1 cellular context compared by ENCODE assay signal in the genomic region with DNA sequence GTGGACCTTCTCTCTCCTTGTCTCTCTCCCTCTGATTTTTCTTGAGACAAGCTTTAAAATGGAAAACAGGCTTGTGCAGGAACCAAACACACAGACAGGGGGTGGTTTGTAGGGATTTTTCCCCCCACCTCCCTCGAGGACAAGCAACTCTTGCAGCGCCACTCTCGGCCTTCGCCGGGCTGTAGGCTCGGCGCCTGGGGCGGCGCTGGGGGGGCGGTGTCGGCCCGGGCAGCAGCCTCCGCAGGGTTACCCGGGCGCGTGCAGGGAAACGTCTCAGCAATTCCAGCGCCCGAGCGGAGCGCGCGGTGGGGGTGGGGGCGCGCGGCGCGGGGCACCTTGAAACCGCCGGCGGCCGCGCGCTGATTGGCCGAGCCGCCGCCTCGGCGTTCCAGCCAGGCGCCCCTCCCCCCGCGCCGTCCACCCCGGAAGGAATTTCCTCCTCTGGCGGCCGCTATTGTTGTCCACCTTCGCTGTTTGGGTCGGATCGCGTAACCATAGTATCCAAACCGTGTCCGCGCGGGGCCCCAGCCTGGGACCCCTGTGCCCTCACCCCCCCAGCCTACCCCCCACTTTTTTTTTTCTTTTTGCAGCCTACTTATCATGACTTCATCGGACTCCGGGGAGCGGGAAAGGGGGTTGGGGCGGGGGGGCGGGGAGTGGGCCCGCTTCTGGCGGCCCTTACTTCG.
TF ChIP-seq lines count a peak whose summit lies in the region.

No MANE protein-coding gene starts in this region.

TF ChIP-seq in HepG2, 621 proteins besides CTCF, POLR2A, EP300 and RAD21 (continued from another document and continues in another):
- TF ChIP-seq ARID5B (CRISPR knock-in tag; IDR thresholded peaks at IDR 0.05) (peak; percentile 64), TFAP4 (IDR thresholded peaks at IDR 0.05; ENCODE audit: borderline replicate concordance, low read depth) (no peak), MIER3 (CRISPR knock-in tag; IDR thresholded peaks at IDR 0.05; ENCODE audit: borderline replicate concordance) (no peak), NR2F2 (IDR thresholded peaks at IDR 0.05; ENCODE audit: borderline replicate concordance, low read depth) (no peak), RCOR2 (CRISPR knock-in tag; IDR thresholded peaks at IDR 0.05) (no peak), CBX5 (CRISPR knock-in tag; IDR thresholded peaks at IDR 0.05; ENCODE audit: borderline replicate concordance) (peak; percentile 62; the same call in 1 of the 2 replicates), ZNF256 (CRISPR knock-in tag; conservative IDR thresholded peaks at IDR 0.05) (no peak), ZNF782 (CRISPR knock-in tag; IDR thresholded peaks at IDR 0.05; ENCODE audit: borderline replicate concordance) (no peak; the same call in 1 of the 2 replicates), ELF4 (CRISPR knock-in tag; IDR thresholded peaks at IDR 0.05; ENCODE audit: borderline replicate concordance) (no peak), CEBPG (CRISPR knock-in tag; IDR thresholded peaks at IDR 0.05) (no peak), DBP (CRISPR knock-in tag; IDR thresholded peaks at IDR 0.05; ENCODE audit: not compliant biosample characterization) (no peak), CCDC6 (CRISPR knock-in tag; IDR thresholded peaks at IDR 0.05) (peak; percentile 85), HBP1 (CRISPR knock-in tag; IDR thresholded peaks at IDR 0.05; ENCODE audit: low read depth) (no peak), FIP1L1 (IDR thresholded peaks at IDR 0.05; ENCODE audit: borderline replicate concordance, insufficient read depth, low read depth, low read length) (no peak), KDM3A (CRISPR knock-in tag; IDR thresholded peaks at IDR 0.05; ENCODE audit: low read depth) (no peak), HMGXB4 (CRISPR knock-in tag; IDR thresholded peaks at IDR 0.05; ENCODE audit: borderline replicate concordance in 1 of 2, low read depth in 1 of 2) (peak in 1 of 2 experiments; percentile 43; a peak in 2 of 4 replicates), ZNF780A (CRISPR knock-in tag; IDR thresholded peaks at IDR 0.05) (no peak), ATF1 (CRISPR knock-in tag; IDR thresholded peaks at IDR 0.05) (no peak), ARNT (IDR thresholded peaks at IDR 0.05) (no peak), ZNF367 (CRISPR knock-in tag; IDR thresholded peaks at IDR 0.05; ENCODE audit: borderline replicate concordance) (no peak), ZNF292 (CRISPR knock-in tag; IDR thresholded peaks at IDR 0.05; ENCODE audit: borderline replicate concordance, low read depth) (no peak), XBP1 (CRISPR knock-in tag; IDR thresholded peaks at IDR 0.05) (no peak), ZBTB38 (CRISPR knock-in tag; IDR thresholded peaks at IDR 0.05) (no peak; the same call in 1 of the 2 replicates), GATAD1 (CRISPR knock-in tag; IDR thresholded peaks at IDR 0.05) (no peak; the same call in 1 of the 2 replicates), MAFF (IDR thresholded peaks at IDR 0.05; ENCODE audit: low read depth, low read length) (no peak), CHD2 (IDR thresholded peaks at IDR 0.05; ENCODE audit: low read depth, low read length) (peak; percentile 74), HHEX (CRISPR knock-in tag; IDR thresholded peaks at IDR 0.05) (no peak), ZNF20 (CRISPR knock-in tag; IDR thresholded peaks at IDR 0.05) (no peak), MAZ (IDR thresholded peaks at IDR 0.05; ENCODE audit: borderline replicate concordance, low read depth, low read length) (peak; percentile 82), MAZ (CRISPR knock-in tag; IDR thresholded peaks at IDR 0.05; ENCODE audit: low read depth) (peak; percentile 94), STAT5B (CRISPR knock-in tag; IDR thresholded peaks at IDR 0.05) (no peak), SMAD1 (CRISPR knock-in tag; IDR thresholded peaks at IDR 0.05; ENCODE audit: borderline replicate concordance, low read depth) (no peak), PAX8 (CRISPR knock-in tag; IDR thresholded peaks at IDR 0.05; ENCODE audit: borderline replicate concordance) (no peak), ZMAT5 (CRISPR knock-in tag; IDR thresholded peaks at IDR 0.05; ENCODE audit: borderline replicate concordance, low read depth) (no peak), GATAD2A (CRISPR knock-in tag; IDR thresholded peaks at IDR 0.05) (no peak; the same call in 1 of the 2 replicates), ZMAT3 (CRISPR knock-in tag; conservative IDR thresholded peaks at IDR 0.05) (no peak), NFE2L1 (CRISPR knock-in tag; IDR thresholded peaks at IDR 0.05; ENCODE audit: borderline replicate concordance) (no peak), ZNF362 (CRISPR knock-in tag; IDR thresholded peaks at IDR 0.05; ENCODE audit: borderline replicate concordance) (peak; percentile 96), HNRNPK (IDR thresholded peaks at IDR 0.05; ENCODE audit: low read depth, low read length, poor library complexity, severe bottlenecking) (peak; percentile 77), HMGXB3 (CRISPR knock-in tag; IDR thresholded peaks at IDR 0.05; ENCODE audit: borderline replicate concordance) (no peak)
- TF ChIP-seq, protein P1, sequence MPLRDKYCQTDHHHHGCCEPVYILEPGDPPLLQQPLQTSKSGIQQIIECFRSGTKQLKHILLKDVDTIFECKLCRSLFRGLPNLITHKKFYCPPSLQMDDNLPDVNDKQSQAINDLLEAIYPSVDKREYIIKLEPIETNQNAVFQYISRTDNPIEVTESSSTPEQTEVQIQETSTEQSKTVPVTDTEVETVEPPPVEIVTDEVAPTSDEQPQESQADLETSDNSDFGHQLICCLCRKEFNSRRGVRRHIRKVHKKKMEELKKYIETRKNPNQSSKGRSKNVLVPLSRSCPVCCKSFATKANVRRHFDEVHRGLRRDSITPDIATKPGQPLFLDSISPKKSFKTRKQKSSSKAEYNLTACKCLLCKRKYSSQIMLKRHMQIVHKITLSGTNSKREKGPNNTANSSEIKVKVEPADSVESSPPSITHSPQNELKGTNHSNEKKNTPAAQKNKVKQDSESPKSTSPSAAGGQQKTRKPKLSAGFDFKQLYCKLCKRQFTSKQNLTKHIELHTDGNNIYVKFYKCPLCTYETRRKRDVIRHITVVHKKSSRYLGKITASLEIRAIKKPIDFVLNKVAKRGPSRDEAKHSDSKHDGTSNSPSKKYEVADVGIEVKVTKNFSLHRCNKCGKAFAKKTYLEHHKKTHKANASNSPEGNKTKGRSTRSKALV (CRISPR knock-in tag; IDR thresholded peaks at IDR 0.05), result peak; percentile 56
- TF ChIP-seq, protein P2, sequence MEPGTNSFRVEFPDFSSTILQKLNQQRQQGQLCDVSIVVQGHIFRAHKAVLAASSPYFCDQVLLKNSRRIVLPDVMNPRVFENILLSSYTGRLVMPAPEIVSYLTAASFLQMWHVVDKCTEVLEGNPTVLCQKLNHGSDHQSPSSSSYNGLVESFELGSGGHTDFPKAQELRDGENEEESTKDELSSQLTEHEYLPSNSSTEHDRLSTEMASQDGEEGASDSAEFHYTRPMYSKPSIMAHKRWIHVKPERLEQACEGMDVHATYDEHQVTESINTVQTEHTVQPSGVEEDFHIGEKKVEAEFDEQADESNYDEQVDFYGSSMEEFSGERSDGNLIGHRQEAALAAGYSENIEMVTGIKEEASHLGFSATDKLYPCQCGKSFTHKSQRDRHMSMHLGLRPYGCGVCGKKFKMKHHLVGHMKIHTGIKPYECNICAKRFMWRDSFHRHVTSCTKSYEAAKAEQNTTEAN (CRISPR knock-in tag; conservative IDR thresholded peaks at IDR 0.05), result no peak
